ENCODE assay signal across 23 cellular contexts in genomic region chr21:21952566-21952965, GRCh38.
"Had no signal": no experiment of that assay in that cellular context is flagged by ENCODE, and none has a peak within 500 bp of the region (broad histone marks: within the 10 kb centered on the region; RNA-seq: fewer than 3 reads in every experiment).

No MANE protein-coding gene starts in this region.

- H3K36me3 ChIP-seq: Peyer's patch, SJCRH30 had no signal

- H3K36me3 Mint-ChIP-seq: IgD-negative memory B cell had no signal

- H3K27ac ChIP-seq: HL-60, KMS-11, PC-9, Peyer's patch, SJCRH30 had no signal

- H3K27me3 Mint-ChIP-seq: IgD-negative memory B cell had no signal

- H3K4me1 Mint-ChIP-seq: IgD-negative memory B cell had no signal

- H2AFZ ChIP-seq: PC-9 had no signal

- H3K4me2 ChIP-seq: KMS-11, PC-9 had no signal

- H3K4me1 ChIP-seq: Peyer's patch, SJCRH30 had no signal

- ATAC-seq: K562, Right ventricle myocardium inferior, SK-N-SH treated with all-trans-retinoic acid at 6 μM for 48 hours had no signal

- H3K9me3 ChIP-seq: Peyer's patch, SJCRH30 had no signal

- DNase-seq: Kasumi-1; MM.1S; NCI-H1092 treated with DMSO at 0.1 percent for 48 hours; NCI-H1436; NCI-H1694; NCI-H187 treated with DMSO at 0.1 percent for 48 hours; NCI-H2081; NCI-H2107; NCI-H524 treated with DMSO at 0.1 percent for 48 hours; NCI-H69; NCI-H774; NK-92 treated with Interleukin-12 subunit alpha and Interleukin-12 subunit beta, amount 100 ng/mL, for 24 hours; OCI-M1; PC-9; Peyer's patch; SHP77 treated with DMSO at 0.1 percent for 48 hours; SJCRH30 had no signal

- H3K4me3 ChIP-seq: K562, PC-9, Peyer's patch, SJCRH30 had no signal

- H3K27me3 ChIP-seq: Peyer's patch, SJCRH30 had no signal

- H3K4me3 Mint-ChIP-seq: IgD-negative memory B cell had no signal

- H3K9ac ChIP-seq: KMS-11 had no signal

- H3K27ac Mint-ChIP-seq: IgD-negative memory B cell had no signal
